ENCODE assay signal across 17 cellular contexts in the genomic region with DNA sequence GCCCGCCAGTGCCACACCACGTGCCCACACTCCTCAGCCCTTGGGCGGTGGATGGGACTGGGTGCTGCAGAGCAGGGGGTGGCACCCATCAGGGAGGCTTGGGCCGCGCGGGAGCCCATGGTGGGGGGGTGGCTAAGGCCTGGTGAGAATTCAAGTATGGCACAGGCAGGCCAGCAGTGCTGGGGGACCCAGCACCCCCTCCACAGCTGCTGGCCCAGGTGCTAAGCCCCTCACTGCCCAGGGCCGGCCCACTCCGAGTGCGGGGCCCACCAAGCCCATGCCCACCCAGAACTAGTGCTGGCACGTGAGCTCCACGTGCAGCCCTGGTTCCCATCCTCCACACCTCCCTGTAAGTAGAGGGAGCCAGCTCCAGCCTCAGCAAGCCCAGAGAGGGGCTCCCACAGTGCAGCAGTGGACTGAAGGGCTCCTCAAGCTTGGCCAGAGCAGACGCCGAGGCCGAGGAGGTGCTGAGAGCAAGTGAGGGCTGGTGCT.
DNase-seq lines count a peak whose midpoint lies in the region; ATAC-seq, FAIRE-seq and TF ChIP-seq lines count a peak whose summit lies in the region.
"Had no signal": no experiment of that assay in that cellular context is flagged by ENCODE, and none has a peak within 500 bp of the region (broad histone marks: within the 10 kb centered on the region; RNA-seq: fewer than 3 reads in every experiment).

No MANE protein-coding gene starts in this region.

- no peak overlapping the region for H3K4me3 Mint-ChIP-seq in stimulated activated effector memory CD8-positive, alpha-beta T cell treated with anti-CD3 and anti-CD28 coated beads, Interleukin-12 subunit alpha, Interleukin-12 subunit beta, amount 100 ng/mL, for 72 hours
- H3K4me3 Mint-ChIP-seq in mesothelial cell of epicardium: no peak overlapping the region
- H3K4me3 Mint-ChIP-seq: CD4-positive, CD25-positive, alpha-beta regulatory T cell had no signal

- no peaks in the 10 kb centered on the region for H3K36me3 ChIP-seq in kidney (ENCODE audit: control insufficient read depth in 1 of 2, insufficient read depth in 2 of 2, low read length in 2 of 2)
- H3K36me3 ChIP-seq: BLaER1 had no signal

- no peak overlapping the region for H3K9ac ChIP-seq in kidney (ENCODE audit: low read length in 2 of 2)
- H3K9ac ChIP-seq: BLaER1, GM23248 had no signal

- no peak for FAIRE-seq in kidney (lab: Jason Lieb, UNC)
- FAIRE-seq: H54 had no signal

- no peaks in the 10 kb centered on the region for H3K4me1 Mint-ChIP-seq in stimulated activated effector memory CD8-positive, alpha-beta T cell treated with anti-CD3 and anti-CD28 coated beads, Interleukin-12 subunit alpha, Interleukin-12 subunit beta, amount 100 ng/mL, for 72 hours
- no peaks in the 10 kb centered on the region for H3K4me1 Mint-ChIP-seq in mesothelial cell of epicardium
- H3K4me1 Mint-ChIP-seq: CD4-positive, CD25-positive, alpha-beta regulatory T cell had no signal

- H3K9me3 Mint-ChIP-seq in stimulated activated effector memory CD8-positive, alpha-beta T cell treated with anti-CD3 and anti-CD28 coated beads, Interleukin-12 subunit alpha, Interleukin-12 subunit beta, amount 100 ng/mL, for 72 hours: no peaks in the 10 kb centered on the region
- peaks cover 35% of the 10 kb centered on the region for H3K9me3 Mint-ChIP-seq in mesothelial cell of epicardium

- H3K27ac Mint-ChIP-seq in stimulated activated effector memory CD8-positive, alpha-beta T cell treated with anti-CD3 and anti-CD28 coated beads, Interleukin-12 subunit alpha, Interleukin-12 subunit beta, amount 100 ng/mL, for 72 hours: no peak overlapping the region
- H3K27ac Mint-ChIP-seq in mesothelial cell of epicardium: no peak overlapping the region
- H3K27ac Mint-ChIP-seq: CD4-positive, CD25-positive, alpha-beta regulatory T cell had no signal

- H3K9me3 ChIP-seq in kidney (ENCODE audit: control insufficient read depth in 1 of 2, low read length in 2 of 2): no peaks in the 10 kb centered on the region

- intact Hi-C loops in kidney (cut with DNase I): no loop called here

- H3K4me3 ChIP-seq in kidney (ENCODE audit: low read length in 2 of 2): no peak overlapping the region
- H3K4me3 ChIP-seq: BLaER1, GM23248 had no signal

- in situ Hi-C loops in Caki2 (cut with HindIII; ENCODE audit: low pct_unique_long_range_greater_than_20kb, low sequenced_read_pairs): no loop called here

- TF ChIP-seq CTCF in kidney (IDR thresholded peaks at IDR 0.05; ENCODE audit: borderline replicate concordance, extremely low read depth, insufficient read depth): no peak
- TF ChIP-seq CTCF in mesothelial cell of epicardium (IDR thresholded peaks at IDR 0.05; ENCODE audit: unreplicated experiment): no peak

- ATAC-seq in stimulated activated effector memory CD8-positive, alpha-beta T cell treated with anti-CD3 and anti-CD28 coated beads, Interleukin-12 subunit alpha, Interleukin-12 subunit beta, amount 100 ng/mL, for 72 hours: peak; percentile 39
- no peak for ATAC-seq in HG02588 (IDR thresholded peaks at IDR 0.05; ENCODE audit: unreplicated experiment)
- ATAC-seq: HCT116 had no signal

- H3K27me3 Mint-ChIP-seq in mesothelial cell of epicardium (ENCODE audit: low read depth): no peaks in the 10 kb centered on the region
- H3K27me3 Mint-ChIP-seq: CD4-positive, CD25-positive, alpha-beta regulatory T cell had no signal

- no peaks in the 10 kb centered on the region for H3K36me3 Mint-ChIP-seq in stimulated activated effector memory CD8-positive, alpha-beta T cell treated with anti-CD3 and anti-CD28 coated beads, Interleukin-12 subunit alpha, Interleukin-12 subunit beta, amount 100 ng/mL, for 72 hours
- H3K36me3 Mint-ChIP-seq in mesothelial cell of epicardium: peaks cover 3% of the 10 kb centered on the region
- H3K36me3 Mint-ChIP-seq: CD4-positive, CD25-positive, alpha-beta regulatory T cell had no signal

- H3K27ac ChIP-seq in kidney (ENCODE audit: low read depth in 2 of 2, low read length in 2 of 2): no peak overlapping the region
- H3K27ac ChIP-seq: 22Rv1, BLaER1, GM23248, HL-60 had no signal

- DNase-seq in activated effector memory CD4-positive, alpha-beta T cell treated with anti-CD3 and anti-CD28 coated beads, Interleukin-2, amount 50 U/mL, for 16 hours: peak; percentile 51
- DNase-seq in activated effector memory CD4-positive, alpha-beta T cell treated with Interleukin-2 at 50 U/mL for 16 hours: no peak
- DNase-seq in Caki2 (ENCODE audit: low read depth) (peak; percentile 4), kidney (peak; percentile 60), mesothelial cell of epicardium (ENCODE audit: low spot score in 2 of 2, unreplicated experiment in 2 of 2) (no peak)
- no peak for DNase-seq in stimulated activated effector memory CD8-positive, alpha-beta T cell treated with anti-CD3 and anti-CD28 coated beads, Interleukin-12 subunit alpha, Interleukin-12 subunit beta, amount 100 ng/mL, for 72 hours (ENCODE audit: low spot score in 2 of 2)
- DNase-seq in stimulated activated CD4-positive, alpha-beta T cell treated with anti-CD3 and anti-CD28 coated beads, Interleukin-4, amount 100 ng/mL, for 4 hours: no peak
- DNase-seq: Calu3; CD4-positive, CD25-positive, alpha-beta regulatory T cell; DMS 273 treated with DMSO at 0.1 percent for 48 hours; GM23248 had no signal

- no peaks in the 10 kb centered on the region for H3K4me1 ChIP-seq in kidney (ENCODE audit: control insufficient read depth in 1 of 2, insufficient read depth in 1 of 2, low read depth in 1 of 2, low read length in 2 of 2)
- H3K4me1 ChIP-seq: BLaER1 had no signal

Comparison
In these comparisons a context has a peak if more than half of its experiments do, and no peak if none do; other contexts are left out.
1. DNase-seq: peak in activated effector memory CD4-positive, alpha-beta T cell treated with anti-CD3 and anti-CD28 coated beads, Interleukin-2, amount 50 U/mL, for 16 hours (single experiment), Caki2 (single experiment) and kidney (single experiment); none in activated effector memory CD4-positive, alpha-beta T cell treated with Interleukin-2 at 50 U/mL for 16 hours (single experiment), stimulated activated effector memory CD8-positive, alpha-beta T cell treated with anti-CD3 and anti-CD28 coated beads, Interleukin-12 subunit alpha, Interleukin-12 subunit beta, amount 100 ng/mL, for 72 hours (0 of 2), stimulated activated CD4-positive, alpha-beta T cell treated with anti-CD3 and anti-CD28 coated beads, Interleukin-4, amount 100 ng/mL, for 4 hours (0 of 2) and mesothelial cell of epicardium (0 of 2).